ENCODE assay signal across 8 cellular contexts in genomic region chr4:184792950-184793555, GRCh38. TPM values are rescaled to one million over a fixed set of nuclear protein-coding genes. Genes with fewer than 3 reads are reported as not detected.
DNase-seq lines count a peak whose midpoint lies in the region; TF ChIP-seq lines count a peak whose summit lies in the region.

No MANE protein-coding gene starts in this region.

- no peak for TF ChIP-seq CTCF in fibroblast of mammary gland (conservative IDR thresholded peaks at IDR 0.05; ENCODE audit: control insufficient read depth, insufficient read depth, low read depth, low read length)

- DNase-seq in activated CD4-positive, alpha-beta T cell treated with anti-CD3 and anti-CD28 coated beads for 24 hours (ENCODE audit: low read depth in 2 of 2): peak; percentile 25 to 36
- no peak for DNase-seq in activated CD4-positive, alpha-beta T cell treated with anti-CD3 and anti-CD28 coated beads for 1 hour
- DNase-seq in activated CD4-positive, alpha-beta T cell treated with anti-CD3 and anti-CD28 coated beads for 48 hours: peak; percentile 68
- DNase-seq in fibroblast of mammary gland (ENCODE audit: low read depth): peak; percentile 98
- DNase-seq in smooth muscle cell of the brain vasculature (ENCODE audit: low read depth, low spot score): peak; percentile 67
- no peak for DNase-seq in NCI-H1436 treated with DMSO at 0.1 percent for 48 hours (lab: John Stamatoyannopoulos, UW)
- no peak for DNase-seq in occipital lobe (lab: John Stamatoyannopoulos, UW)
- no peak for DNase-seq in middle frontal gyrus (ENCODE audit: extremely low spot score, low spot score)

- H3K4me3 ChIP-seq in fibroblast of mammary gland (ENCODE audit: control insufficient read depth, low read depth, low read length): no peak overlapping the region

RNA-seq across cellular contexts. Expression of gene ACSL1, which starts 32.7 kb away (rescaled TPM):
- 31.4 TPM for total RNA-seq in occipital lobe

RNA-seq across cellular contexts. Expression of gene CENPU, which starts 59.2 kb away (rescaled TPM):
- total RNA-seq in occipital lobe: 3.6 TPM

Comparison
In these comparisons a context has a peak if more than half of its experiments do, and no peak if none do; other contexts are left out.
1. DNase-seq: peak in activated CD4-positive, alpha-beta T cell treated with anti-CD3 and anti-CD28 coated beads for 24 hours (2 of 2), activated CD4-positive, alpha-beta T cell treated with anti-CD3 and anti-CD28 coated beads for 48 hours (single experiment), fibroblast of mammary gland (single experiment) and smooth muscle cell of the brain vasculature (single experiment); none in activated CD4-positive, alpha-beta T cell treated with anti-CD3 and anti-CD28 coated beads for 1 hour (single experiment), NCI-H1436 treated with DMSO at 0.1 percent for 48 hours (single experiment), occipital lobe (single experiment) and middle frontal gyrus (single experiment).